In the genomic region with DNA sequence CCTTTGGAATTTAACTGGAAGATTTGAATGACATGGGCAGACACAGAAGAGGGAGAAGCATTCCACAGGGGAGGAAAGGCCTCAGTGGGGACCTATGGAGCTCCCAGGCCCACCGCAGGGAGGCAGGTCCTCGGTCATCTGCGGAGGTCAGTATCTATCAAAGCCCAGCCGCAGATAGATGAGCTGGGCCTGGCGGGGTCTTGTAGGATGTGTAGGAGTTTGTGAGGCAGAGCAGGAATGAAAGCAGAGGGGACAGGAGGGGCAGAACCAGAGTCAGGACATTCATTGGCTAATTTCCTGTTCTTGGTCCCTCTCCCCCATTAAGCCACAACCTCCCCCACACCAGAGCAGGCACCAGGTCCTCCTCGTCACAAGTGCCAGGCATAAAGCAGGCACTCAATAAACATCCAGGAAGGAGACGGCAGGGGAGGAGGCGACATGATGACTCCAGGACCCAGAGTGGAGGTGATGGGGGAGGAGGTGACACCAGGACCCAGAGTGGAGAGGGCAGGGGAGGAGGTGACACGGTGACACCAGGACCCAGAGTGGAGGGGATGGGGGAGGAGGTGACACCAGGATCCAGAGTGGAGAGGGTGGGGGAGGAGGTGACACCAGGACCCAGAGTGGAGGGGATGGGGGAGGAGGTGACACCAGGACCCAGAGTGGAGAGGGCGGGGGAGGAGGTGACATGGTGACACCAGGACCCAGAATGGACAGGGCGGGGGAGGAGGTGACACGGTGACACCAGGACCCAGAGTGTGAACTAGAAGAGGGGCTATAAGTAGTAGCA, we compare ENCODE assay signal across 1 cellular context.
TF ChIP-seq lines count a peak whose summit lies in the region.

No MANE protein-coding gene starts in this region.

TF ChIP-seq in WTC11, 78 proteins besides CTCF, POLR2A, EP300 and RAD21 (continued from another document):
- TF ChIP-seq, protein P1, sequence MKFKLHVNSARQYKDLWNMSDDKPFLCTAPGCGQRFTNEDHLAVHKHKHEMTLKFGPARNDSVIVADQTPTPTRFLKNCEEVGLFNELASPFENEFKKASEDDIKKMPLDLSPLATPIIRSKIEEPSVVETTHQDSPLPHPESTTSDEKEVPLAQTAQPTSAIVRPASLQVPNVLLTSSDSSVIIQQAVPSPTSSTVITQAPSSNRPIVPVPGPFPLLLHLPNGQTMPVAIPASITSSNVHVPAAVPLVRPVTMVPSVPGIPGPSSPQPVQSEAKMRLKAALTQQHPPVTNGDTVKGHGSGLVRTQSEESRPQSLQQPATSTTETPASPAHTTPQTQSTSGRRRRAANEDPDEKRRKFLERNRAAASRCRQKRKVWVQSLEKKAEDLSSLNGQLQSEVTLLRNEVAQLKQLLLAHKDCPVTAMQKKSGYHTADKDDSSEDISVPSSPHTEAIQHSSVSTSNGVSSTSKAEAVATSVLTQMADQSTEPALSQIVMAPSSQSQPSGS (CRISPR knock-in tag; IDR thresholded peaks at IDR 0.05; ENCODE audit: borderline replicate concordance, low read depth): no peak
- TF ChIP-seq ZNF317 (CRISPR knock-in tag; IDR thresholded peaks at IDR 0.05; ENCODE audit: borderline replicate concordance, low read depth): no peak
- TF ChIP-seq JUN (CRISPR knock-in tag; IDR thresholded peaks at IDR 0.05): no peak
- no peak for TF ChIP-seq TP53 (CRISPR knock-in tag; IDR thresholded peaks at IDR 0.05)
